ENCODE assay signal across 9 cellular contexts in genomic region chr20:25750765-25751696, GRCh38. TPM values are rescaled to one million over a fixed set of nuclear protein-coding genes. Genes with fewer than 3 reads are reported as not detected.
DNase-seq lines count a peak whose midpoint lies in the region; ATAC-seq and TF ChIP-seq lines count a peak whose summit lies in the region.
"Had no signal": no experiment of that assay in that cellular context is flagged by ENCODE, and none has a peak within 500 bp of the region (broad histone marks: within the 10 kb centered on the region; RNA-seq: fewer than 3 reads in every experiment).

No MANE protein-coding gene starts in this region.

- no peaks in the 10 kb centered on the region for H3K36me3 ChIP-seq in CD8-positive, alpha-beta T cell (ENCODE audit: insufficient read depth, low read length)
- H3K36me3 ChIP-seq in endodermal cell (ENCODE audit: control insufficient read depth, insufficient read depth, low read length) = no peaks in the 10 kb centered on the region
- no peaks in the 10 kb centered on the region for H3K36me3 ChIP-seq in muscle layer of duodenum (ENCODE audit: control insufficient read depth in 1 of 2, insufficient read depth in 2 of 2, low read length in 2 of 2)
- no peaks in the 10 kb centered on the region for H3K36me3 ChIP-seq in WERI-Rb-1

- H3K27me3 Mint-ChIP-seq in CD8-positive, alpha-beta T cell (ENCODE audit: low read depth) = no peaks in the 10 kb centered on the region
- no peaks in the 10 kb centered on the region for H3K27me3 Mint-ChIP-seq in activated CD8-positive, alpha-beta T cell treated with anti-CD3 and anti-CD28 coated beads for 36 hours
- no peaks in the 10 kb centered on the region for H3K27me3 Mint-ChIP-seq in endodermal cell (ENCODE audit: insufficient read depth)
- H3K27me3 Mint-ChIP-seq in stimulated activated naive B cell treated with anti-CD40 and anti-IgM and Interleukin-4, amounts not matched to agents 10 μg/mL and 1 μg/mL and 100 μg/mL, for 72 hours = no peaks in the 10 kb centered on the region

- TF ChIP-seq CTCF in CD8-positive, alpha-beta T cell (IDR thresholded peaks at IDR 0.05) = no peak
- no peak for TF ChIP-seq CTCF in activated CD8-positive, alpha-beta T cell treated with anti-CD3 and anti-CD28 coated beads for 36 hours (IDR thresholded peaks at IDR 0.05)
- TF ChIP-seq CTCF in endodermal cell (conservative IDR thresholded peaks at IDR 0.05) (no peak), WERI-Rb-1 (IDR thresholded peaks at IDR 0.05; ENCODE audit: low read depth, low read length) (no peak)

- no peaks in the 10 kb centered on the region for H3K9me3 Mint-ChIP-seq in CD8-positive, alpha-beta T cell
- H3K9me3 Mint-ChIP-seq in activated CD8-positive, alpha-beta T cell treated with anti-CD3 and anti-CD28 coated beads for 36 hours = no peaks in the 10 kb centered on the region
- H3K9me3 Mint-ChIP-seq in endodermal cell = no peaks in the 10 kb centered on the region
- H3K9me3 Mint-ChIP-seq in stimulated activated naive B cell treated with anti-CD40 and anti-IgM and Interleukin-4, amounts not matched to agents 10 μg/mL and 1 μg/mL and 100 μg/mL, for 72 hours = no peaks in the 10 kb centered on the region

- ATAC-seq in CD8-positive, alpha-beta T cell = peak; percentile 95
- peak; percentile 80 for ATAC-seq in GM21526 (IDR thresholded peaks at IDR 0.05; ENCODE audit: low FRiP score, unreplicated experiment)
- peak; percentile 94 for ATAC-seq in activated CD8-positive, alpha-beta T cell treated with anti-CD3 and anti-CD28 coated beads for 36 hours
- peak; percentile 93 to 94 for ATAC-seq in stimulated activated naive B cell treated with anti-CD40 and anti-IgM and Interleukin-4, amounts not matched to agents 10 μg/mL and 1 μg/mL and 100 μg/mL, for 72 hours (replicated peaks)

- H3K4me3 Mint-ChIP-seq in CD8-positive, alpha-beta T cell = peak overlapping the region; percentile 87
- peak overlapping the region; percentile 79 for H3K4me3 Mint-ChIP-seq in activated CD8-positive, alpha-beta T cell treated with anti-CD3 and anti-CD28 coated beads for 36 hours
- peak overlapping the region; percentile 72 for H3K4me3 Mint-ChIP-seq in endodermal cell
- H3K4me3 Mint-ChIP-seq in stimulated activated naive B cell treated with anti-CD40 and anti-IgM and Interleukin-4, amounts not matched to agents 10 μg/mL and 1 μg/mL and 100 μg/mL, for 72 hours = peak overlapping the region; percentile 79 to 90

- POLR2A ChIA-PET in CD8-positive, alpha-beta T cell (lab: Charles Lee) = interaction anchor here (1.0 kb wide), 1 partner anchor 10 kb away, joined by 3 read pairs; no protein-coding TSS in a partner anchor
- POLR2A ChIA-PET in activated CD8-positive, alpha-beta T cell treated with anti-CD3 and anti-CD28 coated beads for 36 hours (lab: Charles Lee) = interaction anchor here (1.0 kb wide), 1 partner anchor 94 kb away, joined by 3 read pairs; no protein-coding TSS in a partner anchor

- H3K4me1 Mint-ChIP-seq in CD8-positive, alpha-beta T cell (ENCODE audit: low read depth) = peaks cover 15% of the 10 kb centered on the region
- peaks cover 18% of the 10 kb centered on the region for H3K4me1 Mint-ChIP-seq in activated CD8-positive, alpha-beta T cell treated with anti-CD3 and anti-CD28 coated beads for 36 hours (ENCODE audit: low read depth)
- no peaks in the 10 kb centered on the region for H3K4me1 Mint-ChIP-seq in endodermal cell
- H3K4me1 Mint-ChIP-seq in stimulated activated naive B cell treated with anti-CD40 and anti-IgM and Interleukin-4, amounts not matched to agents 10 μg/mL and 1 μg/mL and 100 μg/mL, for 72 hours = peaks cover 3 to 17% of the 10 kb centered on the region in 2 donors

- H3K36me3 Mint-ChIP-seq in CD8-positive, alpha-beta T cell = no peaks in the 10 kb centered on the region
- H3K36me3 Mint-ChIP-seq in activated CD8-positive, alpha-beta T cell treated with anti-CD3 and anti-CD28 coated beads for 36 hours (ENCODE audit: low read depth) = no peaks in the 10 kb centered on the region
- no peaks in the 10 kb centered on the region for H3K36me3 Mint-ChIP-seq in endodermal cell (ENCODE audit: low read depth)
- H3K36me3 Mint-ChIP-seq in stimulated activated naive B cell treated with anti-CD40 and anti-IgM and Interleukin-4, amounts not matched to agents 10 μg/mL and 1 μg/mL and 100 μg/mL, for 72 hours = no peaks in the 10 kb centered on the region

- H3K4me1 ChIP-seq in CD8-positive, alpha-beta T cell (ENCODE audit: insufficient read depth, low read length) = peaks cover 16% of the 10 kb centered on the region
- H3K4me1 ChIP-seq in endodermal cell (ENCODE audit: control insufficient read depth, insufficient read depth, low read length) (no peaks in the 10 kb centered on the region), muscle layer of duodenum (ENCODE audit: control insufficient read depth in 1 of 2, insufficient read depth in 2 of 2, low read length in 2 of 2) (no peaks in the 10 kb centered on the region)

- H3K27me3 ChIP-seq in CD8-positive, alpha-beta T cell (ENCODE audit: insufficient read depth, low read length) = no peaks in the 10 kb centered on the region
- H3K27me3 ChIP-seq in endodermal cell (ENCODE audit: control insufficient read depth, insufficient read depth, low read length, poor library complexity, severe bottlenecking) (no peaks in the 10 kb centered on the region), muscle layer of duodenum (ENCODE audit: low read depth, low read length) (no peaks in the 10 kb centered on the region), WERI-Rb-1 (ENCODE audit: insufficient read depth, low read depth, severe bottlenecking) (no peaks in the 10 kb centered on the region)

- H3K9ac ChIP-seq in endodermal cell (ENCODE audit: extremely low read depth, low read length, poor library complexity, severe bottlenecking) = no peak overlapping the region
- H3K9ac ChIP-seq: KMS-11 had no signal

- peak overlapping the region; percentile 85 for H3K27ac Mint-ChIP-seq in CD8-positive, alpha-beta T cell
- peak overlapping the region; percentile 76 for H3K27ac Mint-ChIP-seq in activated CD8-positive, alpha-beta T cell treated with anti-CD3 and anti-CD28 coated beads for 36 hours
- peak overlapping the region; percentile 64 for H3K27ac Mint-ChIP-seq in endodermal cell
- peak overlapping the region; percentile 72 for H3K27ac Mint-ChIP-seq in stimulated activated naive B cell treated with anti-CD40 and anti-IgM and Interleukin-4, amounts not matched to agents 10 μg/mL and 1 μg/mL and 100 μg/mL, for 72 hours

- peak; percentile 26 to 67 (median 54) for DNase-seq in CD8-positive, alpha-beta T cell
- peak; percentile 54 for DNase-seq in NCI-H2029 treated with DMSO at 0.1 percent for 48 hours (lab: John Stamatoyannopoulos, UW)
- peak; percentile 67 for DNase-seq in activated CD8-positive, alpha-beta T cell treated with anti-CD3 and anti-CD28 coated beads for 36 hours
- peak; percentile 88 for DNase-seq in endodermal cell
- no peak for DNase-seq in stimulated activated naive B cell treated with anti-CD40 and anti-IgM and Interleukin-4, amounts not matched to agents 10 μg/mL and 1 μg/mL and 100 μg/mL, for 72 hours
- DNase-seq in WERI-Rb-1 = no peak

- peak overlapping the region; percentile 73 for H3K4me3 ChIP-seq in CD8-positive, alpha-beta T cell (ENCODE audit: low read depth, low read length)
- H3K4me3 ChIP-seq in endodermal cell (ENCODE audit: low read length) (no peak overlapping the region), muscle layer of duodenum (ENCODE audit: low read depth in 1 of 2, low read length in 2 of 2) (peak overlapping the region; percentile 69 to 75), WERI-Rb-1 (ENCODE audit: low read depth, low read length) (no peak overlapping the region)

- CTCF ChIA-PET in CD8-positive, alpha-beta T cell (lab: Charles Lee) = no interaction called here
- CTCF ChIA-PET in activated CD8-positive, alpha-beta T cell treated with anti-CD3 and anti-CD28 coated beads for 36 hours (lab: Charles Lee) = no interaction called here

- H3K27ac ChIP-seq in CD8-positive, alpha-beta T cell (ENCODE audit: low read depth, low read length) = peak overlapping the region; percentile 41
- H3K27ac ChIP-seq in endodermal cell (ENCODE audit: low read depth, low read length) (no peak overlapping the region), muscle layer of duodenum (ENCODE audit: low read length) (no peak overlapping the region), WERI-Rb-1 (no peak overlapping the region)
- H3K27ac ChIP-seq: KMS-11 had no signal

- 92 to 95% methylated on average over 22 to 36 of the region's 36 CpGs for WGBS in endodermal cell (ENCODE audit: insufficient coverage in 1 of 2, insufficient read length in 1 of 2), 2 experiments

- intact Hi-C loops in CD8-positive, alpha-beta T cell (cut with DNase I, micrococcal nuclease) = loop anchor here in 1 of 2 experiments (1.0 kb wide), 1 partner anchor 55 kb away; the partner anchor contains the start of gene ZNF337
- intact Hi-C loops in activated CD8-positive, alpha-beta T cell treated with anti-CD3 and anti-CD28 coated beads for 36 hours (cut with micrococcal nuclease) = no loop called here

- no peaks in the 10 kb centered on the region for H3K9me3 ChIP-seq in CD8-positive, alpha-beta T cell (ENCODE audit: low read length)
- no peaks in the 10 kb centered on the region for H3K9me3 ChIP-seq in endodermal cell (ENCODE audit: control insufficient read depth, low read length)
- H3K9me3 ChIP-seq in muscle layer of duodenum (ENCODE audit: control insufficient read depth in 1 of 2, low read length in 2 of 2) = no peaks in the 10 kb centered on the region
- no peaks in the 10 kb centered on the region for H3K9me3 ChIP-seq in WERI-Rb-1 (ENCODE audit: severe bottlenecking)

RNA-seq across cellular contexts. Expression of gene ZNF337, which starts 54.4 kb away (rescaled TPM):
- 10 to 100 TPM; 21.5 TPM for total RNA-seq in CD8-positive, alpha-beta T cell
- total RNA-seq in activated CD8-positive, alpha-beta T cell treated with anti-CD3 and anti-CD28 coated beads for 36 hours = 10 to 100 TPM; 15.0 to 16.6 TPM
- 10 to 100 TPM; 14.2 to 14.5 TPM for total RNA-seq in endodermal cell
- 14.3 TPM for polyA plus RNA-seq in endodermal cell (2013, experiment 1 of 2)
- polyA plus RNA-seq in endodermal cell (2013, experiment 2 of 2) = 13.1 TPM

Comparison
In these comparisons a context has a peak if more than half of its experiments do, and no peak if none do; other contexts are left out.
1. DNase-seq: peak in CD8-positive, alpha-beta T cell (7 of 7), NCI-H2029 treated with DMSO at 0.1 percent for 48 hours (single experiment), activated CD8-positive, alpha-beta T cell treated with anti-CD3 and anti-CD28 coated beads for 36 hours (single experiment) and endodermal cell (single experiment); none in stimulated activated naive B cell treated with anti-CD40 and anti-IgM and Interleukin-4, amounts not matched to agents 10 μg/mL and 1 μg/mL and 100 μg/mL, for 72 hours (single experiment) and WERI-Rb-1 (single experiment).
2. H3K4me3 ChIP-seq: peak in CD8-positive, alpha-beta T cell (single experiment) and muscle layer of duodenum (2 of 2); none in endodermal cell (single experiment) and WERI-Rb-1 (single experiment).
3. Peak in every context shown above with its lines, with median percentiles within 50 percentile points of each other: ATAC-seq, H3K27ac Mint-ChIP-seq and H3K4me3 Mint-ChIP-seq.